1 cellular context compared by ENCODE assay signal in the genomic region with DNA sequence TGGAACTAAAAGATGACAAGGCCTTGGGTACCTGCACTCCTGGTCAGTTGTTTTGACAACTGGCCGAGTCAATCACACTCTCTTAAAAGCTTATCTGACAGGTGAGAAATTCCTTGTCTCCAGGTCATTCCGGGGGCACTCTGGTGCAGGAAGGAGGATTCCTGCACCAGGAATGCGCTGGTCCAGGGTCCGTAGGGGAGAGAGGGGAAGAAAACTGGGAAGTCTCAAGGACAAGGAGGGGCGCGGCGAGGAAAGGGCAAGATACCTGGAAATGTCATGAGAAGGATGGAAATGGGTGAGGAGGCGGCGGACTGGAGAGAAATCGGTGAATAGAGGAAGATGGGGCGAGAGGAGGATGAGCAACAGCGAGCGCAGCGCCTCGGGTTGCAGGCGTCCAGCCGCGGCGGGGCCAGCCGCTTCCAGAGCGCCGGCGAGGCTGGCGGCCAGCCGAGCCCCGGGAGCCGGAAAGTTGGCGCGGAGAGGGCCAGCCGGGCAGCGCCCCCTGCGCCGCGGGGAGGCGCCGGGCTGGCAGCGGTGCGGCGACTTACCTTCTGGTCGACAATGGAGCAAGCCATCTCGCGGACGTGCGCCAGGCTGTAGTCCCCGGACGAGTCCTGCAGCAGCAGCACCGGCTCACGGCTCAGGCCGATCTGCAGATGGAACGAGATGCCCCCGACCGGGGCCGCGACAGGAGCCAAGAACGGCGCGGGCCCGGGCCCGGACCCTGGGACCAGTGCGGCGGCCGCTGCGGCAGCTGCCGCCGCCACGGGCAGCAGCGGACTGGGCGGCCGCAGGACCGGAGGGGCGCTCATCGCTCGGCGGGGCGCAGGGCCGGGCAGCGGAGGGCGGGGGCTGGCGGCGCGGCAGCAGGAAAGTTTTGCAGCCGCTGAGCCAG.
TF ChIP-seq lines count a peak whose summit lies in the region.

No MANE protein-coding gene starts in this region.

TF ChIP-seq in K562, 482 proteins besides CTCF, POLR2A, EP300 and RAD21 (continued from another document):
- TF ChIP-seq, protein P1, sequence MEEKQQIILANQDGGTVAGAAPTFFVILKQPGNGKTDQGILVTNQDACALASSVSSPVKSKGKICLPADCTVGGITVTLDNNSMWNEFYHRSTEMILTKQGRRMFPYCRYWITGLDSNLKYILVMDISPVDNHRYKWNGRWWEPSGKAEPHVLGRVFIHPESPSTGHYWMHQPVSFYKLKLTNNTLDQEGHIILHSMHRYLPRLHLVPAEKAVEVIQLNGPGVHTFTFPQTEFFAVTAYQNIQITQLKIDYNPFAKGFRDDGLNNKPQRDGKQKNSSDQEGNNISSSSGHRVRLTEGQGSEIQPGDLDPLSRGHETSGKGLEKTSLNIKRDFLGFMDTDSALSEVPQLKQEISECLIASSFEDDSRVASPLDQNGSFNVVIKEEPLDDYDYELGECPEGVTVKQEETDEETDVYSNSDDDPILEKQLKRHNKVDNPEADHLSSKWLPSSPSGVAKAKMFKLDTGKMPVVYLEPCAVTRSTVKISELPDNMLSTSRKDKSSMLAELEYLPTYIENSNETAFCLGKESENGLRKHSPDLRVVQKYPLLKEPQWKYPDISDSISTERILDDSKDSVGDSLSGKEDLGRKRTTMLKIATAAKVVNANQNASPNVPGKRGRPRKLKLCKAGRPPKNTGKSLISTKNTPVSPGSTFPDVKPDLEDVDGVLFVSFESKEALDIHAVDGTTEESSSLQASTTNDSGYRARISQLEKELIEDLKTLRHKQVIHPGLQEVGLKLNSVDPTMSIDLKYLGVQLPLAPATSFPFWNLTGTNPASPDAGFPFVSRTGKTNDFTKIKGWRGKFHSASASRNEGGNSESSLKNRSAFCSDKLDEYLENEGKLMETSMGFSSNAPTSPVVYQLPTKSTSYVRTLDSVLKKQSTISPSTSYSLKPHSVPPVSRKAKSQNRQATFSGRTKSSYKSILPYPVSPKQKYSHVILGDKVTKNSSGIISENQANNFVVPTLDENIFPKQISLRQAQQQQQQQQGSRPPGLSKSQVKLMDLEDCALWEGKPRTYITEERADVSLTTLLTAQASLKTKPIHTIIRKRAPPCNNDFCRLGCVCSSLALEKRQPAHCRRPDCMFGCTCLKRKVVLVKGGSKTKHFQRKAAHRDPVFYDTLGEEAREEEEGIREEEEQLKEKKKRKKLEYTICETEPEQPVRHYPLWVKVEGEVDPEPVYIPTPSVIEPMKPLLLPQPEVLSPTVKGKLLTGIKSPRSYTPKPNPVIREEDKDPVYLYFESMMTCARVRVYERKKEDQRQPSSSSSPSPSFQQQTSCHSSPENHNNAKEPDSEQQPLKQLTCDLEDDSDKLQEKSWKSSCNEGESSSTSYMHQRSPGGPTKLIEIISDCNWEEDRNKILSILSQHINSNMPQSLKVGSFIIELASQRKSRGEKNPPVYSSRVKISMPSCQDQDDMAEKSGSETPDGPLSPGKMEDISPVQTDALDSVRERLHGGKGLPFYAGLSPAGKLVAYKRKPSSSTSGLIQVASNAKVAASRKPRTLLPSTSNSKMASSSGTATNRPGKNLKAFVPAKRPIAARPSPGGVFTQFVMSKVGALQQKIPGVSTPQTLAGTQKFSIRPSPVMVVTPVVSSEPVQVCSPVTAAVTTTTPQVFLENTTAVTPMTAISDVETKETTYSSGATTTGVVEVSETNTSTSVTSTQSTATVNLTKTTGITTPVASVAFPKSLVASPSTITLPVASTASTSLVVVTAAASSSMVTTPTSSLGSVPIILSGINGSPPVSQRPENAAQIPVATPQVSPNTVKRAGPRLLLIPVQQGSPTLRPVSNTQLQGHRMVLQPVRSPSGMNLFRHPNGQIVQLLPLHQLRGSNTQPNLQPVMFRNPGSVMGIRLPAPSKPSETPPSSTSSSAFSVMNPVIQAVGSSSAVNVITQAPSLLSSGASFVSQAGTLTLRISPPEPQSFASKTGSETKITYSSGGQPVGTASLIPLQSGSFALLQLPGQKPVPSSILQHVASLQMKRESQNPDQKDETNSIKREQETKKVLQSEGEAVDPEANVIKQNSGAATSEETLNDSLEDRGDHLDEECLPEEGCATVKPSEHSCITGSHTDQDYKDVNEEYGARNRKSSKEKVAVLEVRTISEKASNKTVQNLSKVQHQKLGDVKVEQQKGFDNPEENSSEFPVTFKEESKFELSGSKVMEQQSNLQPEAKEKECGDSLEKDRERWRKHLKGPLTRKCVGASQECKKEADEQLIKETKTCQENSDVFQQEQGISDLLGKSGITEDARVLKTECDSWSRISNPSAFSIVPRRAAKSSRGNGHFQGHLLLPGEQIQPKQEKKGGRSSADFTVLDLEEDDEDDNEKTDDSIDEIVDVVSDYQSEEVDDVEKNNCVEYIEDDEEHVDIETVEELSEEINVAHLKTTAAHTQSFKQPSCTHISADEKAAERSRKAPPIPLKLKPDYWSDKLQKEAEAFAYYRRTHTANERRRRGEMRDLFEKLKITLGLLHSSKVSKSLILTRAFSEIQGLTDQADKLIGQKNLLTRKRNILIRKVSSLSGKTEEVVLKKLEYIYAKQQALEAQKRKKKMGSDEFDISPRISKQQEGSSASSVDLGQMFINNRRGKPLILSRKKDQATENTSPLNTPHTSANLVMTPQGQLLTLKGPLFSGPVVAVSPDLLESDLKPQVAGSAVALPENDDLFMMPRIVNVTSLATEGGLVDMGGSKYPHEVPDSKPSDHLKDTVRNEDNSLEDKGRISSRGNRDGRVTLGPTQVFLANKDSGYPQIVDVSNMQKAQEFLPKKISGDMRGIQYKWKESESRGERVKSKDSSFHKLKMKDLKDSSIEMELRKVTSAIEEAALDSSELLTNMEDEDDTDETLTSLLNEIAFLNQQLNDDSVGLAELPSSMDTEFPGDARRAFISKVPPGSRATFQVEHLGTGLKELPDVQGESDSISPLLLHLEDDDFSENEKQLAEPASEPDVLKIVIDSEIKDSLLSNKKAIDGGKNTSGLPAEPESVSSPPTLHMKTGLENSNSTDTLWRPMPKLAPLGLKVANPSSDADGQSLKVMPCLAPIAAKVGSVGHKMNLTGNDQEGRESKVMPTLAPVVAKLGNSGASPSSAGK (IDR thresholded peaks at IDR 0.05) = no peak
- no peak for TF ChIP-seq ZNF212 (CRISPR knock-in tag; IDR thresholded peaks at IDR 0.05)
- TF ChIP-seq ZNF444 (CRISPR knock-in tag; IDR thresholded peaks at IDR 0.05) = no peak
- TF ChIP-seq YBX1 (IDR thresholded peaks at IDR 0.05) = no peak
- TF ChIP-seq, protein P2, sequence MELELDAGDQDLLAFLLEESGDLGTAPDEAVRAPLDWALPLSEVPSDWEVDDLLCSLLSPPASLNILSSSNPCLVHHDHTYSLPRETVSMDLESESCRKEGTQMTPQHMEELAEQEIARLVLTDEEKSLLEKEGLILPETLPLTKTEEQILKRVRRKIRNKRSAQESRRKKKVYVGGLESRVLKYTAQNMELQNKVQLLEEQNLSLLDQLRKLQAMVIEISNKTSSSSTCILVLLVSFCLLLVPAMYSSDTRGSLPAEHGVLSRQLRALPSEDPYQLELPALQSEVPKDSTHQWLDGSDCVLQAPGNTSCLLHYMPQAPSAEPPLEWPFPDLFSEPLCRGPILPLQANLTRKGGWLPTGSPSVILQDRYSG (tag; conservative IDR thresholded peaks at IDR 0.05; ENCODE audit: low read depth) = no peak
- TF ChIP-seq RBM25 (IDR thresholded peaks at IDR 0.05; ENCODE audit: low read depth, low read length, severe bottlenecking) = no peak
- TF ChIP-seq TCFL5 (CRISPR knock-in tag; conservative IDR thresholded peaks at IDR 0.05) = no peak
- no peak for TF ChIP-seq TAF9B (IDR thresholded peaks at IDR 0.05; ENCODE audit: partially characterized antibody)
- no peak for TF ChIP-seq ZNF253 (CRISPR knock-in tag; conservative IDR thresholded peaks at IDR 0.05)
- no peak for TF ChIP-seq SMARCA5 (IDR thresholded peaks at IDR 0.05)
- TF ChIP-seq CAMTA2 (CRISPR knock-in tag; conservative IDR thresholded peaks at IDR 0.05) = no peak
- TF ChIP-seq ZNF41 (CRISPR knock-in tag; conservative IDR thresholded peaks at IDR 0.05) = no peak
- TF ChIP-seq, protein P3, sequence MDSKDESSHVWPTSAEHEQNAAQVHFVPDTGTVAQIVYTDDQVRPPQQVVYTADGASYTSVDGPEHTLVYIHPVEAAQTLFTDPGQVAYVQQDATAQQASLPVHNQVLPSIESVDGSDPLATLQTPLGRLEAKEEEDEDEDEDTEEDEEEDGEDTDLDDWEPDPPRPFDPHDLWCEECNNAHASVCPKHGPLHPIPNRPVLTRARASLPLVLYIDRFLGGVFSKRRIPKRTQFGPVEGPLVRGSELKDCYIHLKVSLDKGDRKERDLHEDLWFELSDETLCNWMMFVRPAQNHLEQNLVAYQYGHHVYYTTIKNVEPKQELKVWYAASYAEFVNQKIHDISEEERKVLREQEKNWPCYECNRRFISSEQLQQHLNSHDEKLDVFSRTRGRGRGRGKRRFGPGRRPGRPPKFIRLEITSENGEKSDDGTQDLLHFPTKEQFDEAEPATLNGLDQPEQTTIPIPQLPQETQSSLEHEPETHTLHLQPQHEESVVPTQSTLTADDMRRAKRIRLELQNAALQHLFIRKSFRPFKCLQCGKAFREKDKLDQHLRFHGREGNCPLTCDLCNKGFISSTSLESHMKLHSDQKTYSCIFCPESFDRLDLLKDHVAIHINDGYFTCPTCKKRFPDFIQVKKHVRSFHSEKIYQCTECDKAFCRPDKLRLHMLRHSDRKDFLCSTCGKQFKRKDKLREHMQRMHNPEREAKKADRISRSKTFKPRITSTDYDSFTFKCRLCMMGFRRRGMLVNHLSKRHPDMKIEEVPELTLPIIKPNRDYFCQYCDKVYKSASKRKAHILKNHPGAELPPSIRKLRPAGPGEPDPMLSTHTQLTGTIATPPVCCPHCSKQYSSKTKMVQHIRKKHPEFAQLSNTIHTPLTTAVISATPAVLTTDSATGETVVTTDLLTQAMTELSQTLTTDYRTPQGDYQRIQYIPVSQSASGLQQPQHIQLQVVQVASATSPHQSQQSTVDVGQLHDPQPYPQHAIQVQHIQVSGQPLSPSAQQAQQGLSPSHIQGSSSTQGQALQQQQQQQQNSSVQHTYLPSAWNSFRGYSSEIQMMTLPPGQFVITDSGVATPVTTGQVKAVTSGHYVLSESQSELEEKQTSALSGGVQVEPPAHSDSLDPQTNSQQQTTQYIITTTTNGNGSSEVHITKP (IDR thresholded peaks at IDR 0.05; ENCODE audit: partially characterized antibody) = no peak
